2 cellular contexts compared by ENCODE assay signal in genomic region chr5:101679816-101680215, GRCh38.
TF ChIP-seq lines count a peak whose summit lies in the region.

No MANE protein-coding gene starts in this region.

TF ChIP-seq in HCT116, 20 proteins besides CTCF, POLR2A, EP300 and RAD21:
- TF ChIP-seq TCF7L2 (IDR thresholded peaks at IDR 0.05; ENCODE audit: borderline replicate concordance, extremely low read depth, insufficient read depth, insufficient read length) = no peak
- no peak for TF ChIP-seq SIN3A (IDR thresholded peaks at IDR 0.05; ENCODE audit: low read depth)
- TF ChIP-seq SP1 (IDR thresholded peaks at IDR 0.05; ENCODE audit: low read depth) = no peak
- TF ChIP-seq CBX3 (IDR thresholded peaks at IDR 0.05; ENCODE audit: low read depth) = no peak
- no peak for TF ChIP-seq EZH2 (IDR thresholded peaks at IDR 0.05)
- TF ChIP-seq CEBPB (IDR thresholded peaks at IDR 0.05; ENCODE audit: low read depth) = no peak
- TF ChIP-seq REST (IDR thresholded peaks at IDR 0.05; ENCODE audit: low read depth) = no peak
- TF ChIP-seq POLR2AphosphoS5 (IDR thresholded peaks at IDR 0.05; ENCODE audit: low read depth, low read length) = no peak
- TF ChIP-seq JUND (IDR thresholded peaks at IDR 0.05) = no peak
- no peak for TF ChIP-seq ZFX (IDR thresholded peaks at IDR 0.05)
- no peak for TF ChIP-seq ELF1 (IDR thresholded peaks at IDR 0.05; ENCODE audit: borderline replicate concordance, low read depth)

TF ChIP-seq in H1, 55 proteins besides CTCF, POLR2A, EP300 and RAD21:
- no peak for TF ChIP-seq CBX5 (IDR thresholded peaks at IDR 0.05; ENCODE audit: low read depth, low read length)
- no peak for TF ChIP-seq SP1 (IDR thresholded peaks at IDR 0.05; ENCODE audit: low read depth, low read length)
- no peak for TF ChIP-seq CHD7 (IDR thresholded peaks at IDR 0.05; ENCODE audit: insufficient replicate concordance, low read length)
- TF ChIP-seq USF2 (IDR thresholded peaks at IDR 0.05; ENCODE audit: low read length) = no peak
- no peak for TF ChIP-seq PHF8 (conservative IDR thresholded peaks at IDR 0.05; ENCODE audit: low read depth, low read length)
- no peak for TF ChIP-seq KDM1A (IDR thresholded peaks at IDR 0.05; ENCODE audit: borderline replicate concordance, low read length)
- no peak for TF ChIP-seq JUN (IDR thresholded peaks at IDR 0.05; ENCODE audit: low read depth, low read length)
